In genomic region chr1:164841723-164842465, GRCh38 we compare ENCODE assay signal across 22 cellular contexts.
DNase-seq lines count a peak whose midpoint lies in the region; ATAC-seq and TF ChIP-seq lines count a peak whose summit lies in the region.
"Had no signal": no experiment of that assay in that cellular context is flagged by ENCODE, and none has a peak within 500 bp of the region (broad histone marks: within the 10 kb centered on the region; RNA-seq: fewer than 3 reads in every experiment).

No MANE protein-coding gene starts in this region.

- H3K27ac Mint-ChIP-seq in mesothelial cell of epicardium = peak overlapping the region; percentile 33
- H3K27ac Mint-ChIP-seq: CD4-positive, CD25-positive, alpha-beta regulatory T cell; HFFc6 had no signal

- peaks cover 40% of the 10 kb centered on the region for H3K36me3 Mint-ChIP-seq in mesothelial cell of epicardium
- H3K36me3 Mint-ChIP-seq: CD4-positive, CD25-positive, alpha-beta regulatory T cell had no signal

- no peaks in the 10 kb centered on the region for H3K27me3 Mint-ChIP-seq in mesothelial cell of epicardium (ENCODE audit: low read depth)
- H3K27me3 Mint-ChIP-seq: CD4-positive, CD25-positive, alpha-beta regulatory T cell had no signal

- TF ChIP-seq CTCF in dorsolateral prefrontal cortex (IDR thresholded peaks at IDR 0.05 in 54 of 56, conservative IDR thresholded peaks at IDR 0.05 in 2 of 56; ENCODE audit: low read depth in 1 of 56, partially characterized antibody in 56 of 56) (no peak), mesothelial cell of epicardium (IDR thresholded peaks at IDR 0.05; ENCODE audit: unreplicated experiment) (no peak)

- peaks cover 23% of the 10 kb centered on the region for H3K4me1 ChIP-seq in rectal smooth muscle tissue (ENCODE audit: control insufficient read depth, insufficient read depth, low read length)
- H3K4me1 ChIP-seq: BE2C had no signal

- H3K36me3 ChIP-seq in rectal smooth muscle tissue (ENCODE audit: control insufficient read depth, insufficient read depth, low read length) = peaks cover 2% of the 10 kb centered on the region
- H3K36me3 ChIP-seq: BE2C had no signal

- H3K4me3 ChIP-seq in dorsolateral prefrontal cortex (no peak overlapping the region), rectal smooth muscle tissue (ENCODE audit: low read length) (no peak overlapping the region)
- H3K4me3 ChIP-seq: PC-9 had no signal

- intact Hi-C loops in Right ventricle myocardium inferior (cut with DNase I) = no loop called here
- intact Hi-C loops in cardiac septum (cut with DNase I) = no loop called here
- intact Hi-C loops in dorsolateral prefrontal cortex (cut with DNase I) = no loop called here

- H3K9ac ChIP-seq in rectal smooth muscle tissue (ENCODE audit: low read length) = no peak overlapping the region

- DNase-seq in Right ventricle myocardium inferior (ENCODE audit: missing footprints) (peak; percentile 50), cardiac septum (ENCODE audit: low spot score) (no peak), dorsolateral prefrontal cortex (peak in 6 of 10 donors; percentile 4 to 43 (median 33)), mesothelial cell of epicardium (ENCODE audit: low spot score in 2 of 2, unreplicated experiment in 2 of 2) (no peak), HuH-7.5 (ENCODE audit: low spot score) (no peak), iPS-NIHi11 (ENCODE audit: low spot score) (no peak)
- no peak for DNase-seq in stimulated activated CD4-positive, alpha-beta T cell treated with anti-CD3 and anti-CD28 coated beads, Interleukin-4, amount 100 ng/mL, for 4 hours
- DNase-seq: BE2C; CD4-positive, CD25-positive, alpha-beta regulatory T cell; COR-L47; DMS 273 treated with DMSO at 0.1 percent for 48 hours; DND-41; HFFc6; NCI-H1417; NCI-H187; NCI-H2107; NCI-H345; NCI-H524 treated with DMSO at 0.1 percent for 48 hours; PC-9 had no signal

- ATAC-seq in Right ventricle myocardium inferior = no peak

- no peak overlapping the region for H3K4me3 Mint-ChIP-seq in mesothelial cell of epicardium
- H3K4me3 Mint-ChIP-seq: CD4-positive, CD25-positive, alpha-beta regulatory T cell; HFFc6 had no signal

- H3K4me1 Mint-ChIP-seq in mesothelial cell of epicardium = peaks cover 35% of the 10 kb centered on the region
- H3K4me1 Mint-ChIP-seq: CD4-positive, CD25-positive, alpha-beta regulatory T cell had no signal

- no peaks in the 10 kb centered on the region for H3K9me3 Mint-ChIP-seq in mesothelial cell of epicardium
- H3K9me3 Mint-ChIP-seq: HFFc6 had no signal

- H3K27ac ChIP-seq in dorsolateral prefrontal cortex = no peak overlapping the region
- H3K27ac ChIP-seq in rectal smooth muscle tissue (ENCODE audit: low read depth, low read length) = peak overlapping the region; percentile 10
- H3K27ac ChIP-seq: 22Rv1, PC-9, RWPE1 had no signal

- H3K27me3 ChIP-seq in dorsolateral prefrontal cortex = no peaks in the 10 kb centered on the region
- no peaks in the 10 kb centered on the region for H3K27me3 ChIP-seq in rectal smooth muscle tissue (ENCODE audit: control insufficient read depth, insufficient read depth, low read length)
- H3K27me3 ChIP-seq: BE2C had no signal

Comparison
In these comparisons a context has a peak if more than half of its experiments do, and no peak if none do; other contexts are left out.
1. DNase-seq: peak in Right ventricle myocardium inferior (single experiment) and dorsolateral prefrontal cortex (6 of 10); none in cardiac septum (single experiment), mesothelial cell of epicardium (0 of 2), HuH-7.5 (single experiment), stimulated activated CD4-positive, alpha-beta T cell treated with anti-CD3 and anti-CD28 coated beads, Interleukin-4, amount 100 ng/mL, for 4 hours (0 of 2) and iPS-NIHi11 (single experiment).